Comparison of ENCODE assay signal across 3 cellular contexts in genomic region chr16:74339226-74339625, GRCh38. TPM values are rescaled to one million over a fixed set of nuclear protein-coding genes. Genes with fewer than 3 reads are reported as not detected.
"Had no signal": no experiment of that assay in that cellular context is flagged by ENCODE, and none has a peak within 500 bp of the region (broad histone marks: within the 10 kb centered on the region; RNA-seq: fewer than 3 reads in every experiment).

No MANE protein-coding gene starts in this region.

RNA-seq across cellular contexts. Expression of gene NPIPB15, which starts 36.9 kb away (rescaled TPM):
- total RNA-seq: H4, H7, HT1080 had no signal
